ENCODE assay signal across 23 cellular contexts in the genomic region with DNA sequence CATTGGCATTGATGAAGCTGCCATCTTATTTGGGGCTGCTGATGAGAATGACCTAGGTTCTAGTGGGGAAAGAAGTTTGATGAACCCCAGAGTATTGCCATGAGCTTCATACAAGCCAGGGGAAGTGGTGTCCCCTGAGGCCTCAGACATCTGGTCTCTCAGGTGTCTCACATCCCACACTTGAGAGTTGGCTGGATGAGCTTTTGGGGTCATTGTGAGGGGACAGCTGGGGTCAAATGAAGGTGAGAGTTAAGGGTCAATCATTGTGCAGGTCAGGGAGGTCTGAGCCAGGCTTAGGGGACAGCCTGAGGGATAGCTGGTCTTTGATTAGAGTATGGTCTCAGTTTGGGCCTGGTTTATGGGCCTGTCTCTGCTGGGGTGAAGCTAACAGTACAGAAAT.
A peak's percentile ranks its signal among the peaks of the same experiment; 100 is the strongest.
DNase-seq lines count a peak whose midpoint lies in the region; ATAC-seq and TF ChIP-seq lines count a peak whose summit lies in the region.
"Had no signal": no experiment of that assay in that cellular context is flagged by ENCODE, and none has a peak within 500 bp of the region (broad histone marks: within the 10 kb centered on the region; RNA-seq: fewer than 3 reads in every experiment).

No MANE protein-coding gene starts in this region.

- H3K4me1 ChIP-seq in BLaER1 (peaks cover 26% of the 10 kb centered on the region), endodermal cell (ENCODE audit: control insufficient read depth, insufficient read depth, low read length) (no peaks in the 10 kb centered on the region), osteoblast (ENCODE audit: insufficient read depth, low read length) (no peaks in the 10 kb centered on the region), sigmoid colon (no peaks in the 10 kb centered on the region)
- H3K4me1 ChIP-seq: A549, BE2C, HAP-1 had no signal

- H3K79me2 ChIP-seq in osteoblast (ENCODE audit: insufficient read depth, low read length): no peaks in the 10 kb centered on the region

- no peaks in the 10 kb centered on the region for H3K36me3 Mint-ChIP-seq in endodermal cell (ENCODE audit: low read depth)
- no peaks in the 10 kb centered on the region for H3K36me3 Mint-ChIP-seq in type B pancreatic cell
- H3K36me3 Mint-ChIP-seq: CD4-positive, alpha-beta memory T cell had no signal

- H3K9me3 Mint-ChIP-seq in endodermal cell: no peaks in the 10 kb centered on the region
- no peaks in the 10 kb centered on the region for H3K9me3 Mint-ChIP-seq in type B pancreatic cell
- H3K9me3 Mint-ChIP-seq: HFFc6 had no signal

- no peak for TF ChIP-seq POLR2A in sigmoid colon (IDR thresholded peaks at IDR 0.05)

- no peak overlapping the region for H3K27ac Mint-ChIP-seq in endodermal cell
- no peak overlapping the region for H3K27ac Mint-ChIP-seq in type B pancreatic cell
- H3K27ac Mint-ChIP-seq: CD4-positive, alpha-beta memory T cell; HFFc6 had no signal

- H3K36me3 ChIP-seq in BLaER1: no peaks in the 10 kb centered on the region
- no peaks in the 10 kb centered on the region for H3K36me3 ChIP-seq in endodermal cell (ENCODE audit: control insufficient read depth, insufficient read depth, low read length)
- H3K36me3 ChIP-seq in osteoblast (ENCODE audit: insufficient read depth, low read length): no peaks in the 10 kb centered on the region
- H3K36me3 ChIP-seq in sigmoid colon: no peaks in the 10 kb centered on the region
- H3K36me3 ChIP-seq: BE2C, HAP-1 had no signal

- H3K27ac ChIP-seq in BLaER1 (no peak overlapping the region), endodermal cell (ENCODE audit: low read depth, low read length) (no peak overlapping the region), osteoblast (ENCODE audit: low read depth, low read length) (no peak overlapping the region), sigmoid colon (no peak overlapping the region)
- H3K27ac ChIP-seq: A549 had no signal

- H3K9ac ChIP-seq in BLaER1 (no peak overlapping the region), endodermal cell (ENCODE audit: extremely low read depth, low read length, poor library complexity, severe bottlenecking) (no peak overlapping the region)

- TF ChIP-seq CTCF in endodermal cell (conservative IDR thresholded peaks at IDR 0.05): no peak
- no peak for TF ChIP-seq CTCF in osteoblast (IDR thresholded peaks at IDR 0.05; ENCODE audit: extremely low read depth, low read depth, low read length)
- TF ChIP-seq CTCF in type B pancreatic cell (conservative IDR thresholded peaks at IDR 0.05): no peak
- no peak for TF ChIP-seq CTCF in sigmoid colon (IDR thresholded peaks at IDR 0.05)

- peak; percentile 10 for DNase-seq in endodermal cell
- peak; percentile 34 for DNase-seq in osteoblast (ENCODE audit: insufficient read length, low spot score, missing footprints)
- DNase-seq in type B pancreatic cell (ENCODE audit: extremely low spot score, unreplicated experiment): peak; percentile 8
- DNase-seq in SKM-1 (lab: John Stamatoyannopoulos, UW; ENCODE audit: unreplicated experiment): no peak
- no peak for DNase-seq in sigmoid colon
- DNase-seq in NCI-H510A treated with DMSO at 0.1 percent for 48 hours (lab: John Stamatoyannopoulos, UW): no peak
- DNase-seq in left colon: no peak
- DNase-seq: 8988T; ACHN; AML-193; BE2C; C1 segment of cervical spinal cord; Calu3; CD4-positive, alpha-beta memory T cell; COR-L47; DMS53; DMS79 treated with DMSO at 0.1 percent for 48 hours; GF-D8; GOT3; HFFc6 had no signal

- no peak overlapping the region for H2AFZ ChIP-seq in osteoblast (ENCODE audit: low read length)

- H3K4me3 ChIP-seq in BLaER1 (no peak overlapping the region), endodermal cell (ENCODE audit: low read length) (no peak overlapping the region), osteoblast (ENCODE audit: insufficient read depth, low read length) (no peak overlapping the region), sigmoid colon (no peak overlapping the region)
- H3K4me3 ChIP-seq: A549, HAP-1 had no signal

- H3K27me3 ChIP-seq in BLaER1 (no peaks in the 10 kb centered on the region), endodermal cell (ENCODE audit: control insufficient read depth, insufficient read depth, low read length, poor library complexity, severe bottlenecking) (no peaks in the 10 kb centered on the region), osteoblast (ENCODE audit: insufficient read depth, low read length) (peaks cover 20% of the 10 kb centered on the region), sigmoid colon (no peaks in the 10 kb centered on the region)
- H3K27me3 ChIP-seq: BE2C had no signal

- H3K9me3 ChIP-seq in BLaER1 (no peaks in the 10 kb centered on the region), endodermal cell (ENCODE audit: control insufficient read depth, low read length) (no peaks in the 10 kb centered on the region), osteoblast (ENCODE audit: low read depth, low read length) (no peaks in the 10 kb centered on the region), sigmoid colon (no peaks in the 10 kb centered on the region)
- H3K9me3 ChIP-seq: A549, BE2C, HAP-1 had no signal

- no peak for TF ChIP-seq EP300 in sigmoid colon (IDR thresholded peaks at IDR 0.05)

- H3K4me3 Mint-ChIP-seq in endodermal cell (no peak overlapping the region), type B pancreatic cell (no peak overlapping the region)
- H3K4me3 Mint-ChIP-seq: CD4-positive, alpha-beta memory T cell; HFFc6 had no signal

- no peaks in the 10 kb centered on the region for H4K20me1 ChIP-seq in BLaER1
- no peaks in the 10 kb centered on the region for H4K20me1 ChIP-seq in osteoblast (ENCODE audit: insufficient read depth, low read length)

- H3K4me2 ChIP-seq in BLaER1: peak overlapping the region; percentile 15; the same call in 1 of the 2 replicates
- no peak overlapping the region for H3K4me2 ChIP-seq in osteoblast (ENCODE audit: insufficient read depth, low read length)
- H3K4me2 ChIP-seq: A549 had no signal

- peaks cover 5% of the 10 kb centered on the region for H3K27me3 Mint-ChIP-seq in endodermal cell (ENCODE audit: insufficient read depth)
- peaks cover 5% of the 10 kb centered on the region for H3K27me3 Mint-ChIP-seq in type B pancreatic cell

- intact Hi-C loops in sigmoid colon (cut with DNase I) (no loop called here), left colon (cut with DNase I, micrococcal nuclease) (no loop called here)

- no peaks in the 10 kb centered on the region for H3K4me1 Mint-ChIP-seq in endodermal cell
- H3K4me1 Mint-ChIP-seq in type B pancreatic cell (ENCODE audit: unreplicated experiment): peaks cover 7% of the 10 kb centered on the region
- H3K4me1 Mint-ChIP-seq: CD4-positive, alpha-beta memory T cell had no signal

- ATAC-seq in left colon: no peak
- ATAC-seq: A549 had no signal

Comparison
In these comparisons a context has a peak if more than half of its experiments do, and no peak if none do; other contexts are left out.
1. DNase-seq: peak in endodermal cell (single experiment), osteoblast (single experiment) and type B pancreatic cell (single experiment); none in SKM-1 (single experiment), sigmoid colon (single experiment), NCI-H510A treated with DMSO at 0.1 percent for 48 hours (single experiment) and left colon (0 of 2).